ENCODE assay signal across 1 cellular context in genomic region chr10:51421853-51422252, GRCh38.
TF ChIP-seq lines count a peak whose summit lies in the region.

No MANE protein-coding gene starts in this region.

TF ChIP-seq in SK-N-SH treated with all-trans-retinoic acid at 6 μM for 48 hours, 23 proteins besides CTCF, POLR2A, EP300 and RAD21 (continued from another document):
- TF ChIP-seq TSHZ2 (CRISPR knock-in tag; IDR thresholded peaks at IDR 0.05): no peak
- no peak for TF ChIP-seq ZFP30 (CRISPR knock-in tag; IDR thresholded peaks at IDR 0.05)
- no peak for TF ChIP-seq ISL1 (CRISPR knock-in tag; IDR thresholded peaks at IDR 0.05)
- no peak for TF ChIP-seq POU6F1 (CRISPR knock-in tag; IDR thresholded peaks at IDR 0.05; ENCODE audit: borderline replicate concordance, low read depth)
- no peak for TF ChIP-seq RARB (CRISPR knock-in tag; IDR thresholded peaks at IDR 0.05)
- TF ChIP-seq ARNTL (CRISPR knock-in tag; IDR thresholded peaks at IDR 0.05; ENCODE audit: borderline replicate concordance, low read depth): no peak
- TF ChIP-seq ZNF8 (CRISPR knock-in tag; IDR thresholded peaks at IDR 0.05): no peak
- no peak for TF ChIP-seq OSR1 (CRISPR knock-in tag; IDR thresholded peaks at IDR 0.05)
- no peak for TF ChIP-seq ZFP3 (CRISPR knock-in tag; IDR thresholded peaks at IDR 0.05)
- TF ChIP-seq ESRRG (CRISPR knock-in tag; IDR thresholded peaks at IDR 0.05): no peak
- TF ChIP-seq CREB5 (CRISPR knock-in tag; IDR thresholded peaks at IDR 0.05; ENCODE audit: low read depth): no peak
- TF ChIP-seq CSDC2 (CRISPR knock-in tag; IDR thresholded peaks at IDR 0.05): no peak
- TF ChIP-seq SNAI2 (CRISPR knock-in tag; IDR thresholded peaks at IDR 0.05): no peak
- no peak for TF ChIP-seq ZNF70 (CRISPR knock-in tag; IDR thresholded peaks at IDR 0.05)
- no peak for TF ChIP-seq CSRNP3 (CRISPR knock-in tag; IDR thresholded peaks at IDR 0.05)
- TF ChIP-seq GLIS3 (CRISPR knock-in tag; IDR thresholded peaks at IDR 0.05): no peak
